Comparison of ENCODE assay signal across 2 cellular contexts in the genomic region with DNA sequence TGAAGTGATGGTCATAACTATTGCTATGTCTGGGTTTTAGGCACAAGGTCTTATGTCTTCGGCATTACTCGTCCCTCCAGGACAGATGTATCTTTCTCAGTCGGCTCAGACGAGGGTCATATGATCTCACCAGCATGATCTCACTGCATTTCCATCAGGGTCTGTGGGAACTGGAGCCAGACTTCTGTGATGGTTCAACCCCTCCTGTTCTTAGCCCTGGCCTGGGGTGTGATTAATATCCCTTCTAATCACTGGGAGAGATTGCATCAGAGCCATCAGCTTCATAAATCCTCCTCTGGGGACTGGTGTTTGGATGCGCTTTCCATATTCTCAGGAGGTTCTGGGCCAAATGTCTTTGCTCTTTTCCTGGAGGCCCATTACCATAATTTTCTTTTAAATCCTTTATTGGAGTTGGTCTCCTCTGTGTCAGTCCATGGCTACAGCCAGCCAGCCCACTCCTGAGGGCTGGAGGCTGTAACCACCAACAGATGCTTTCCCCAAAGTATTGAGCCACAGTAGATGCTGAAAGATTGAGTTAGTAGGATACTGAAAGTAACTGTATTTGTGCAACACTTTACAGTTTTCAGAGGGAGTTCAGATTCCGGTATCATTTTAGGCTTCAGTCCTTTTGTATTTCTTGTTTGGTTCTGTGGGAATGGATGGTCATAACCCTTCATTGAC.
TF ChIP-seq lines count a peak whose summit lies in the region.

No MANE protein-coding gene starts in this region.

TF ChIP-seq in H1, 55 proteins besides CTCF, POLR2A, EP300 and RAD21:
- TF ChIP-seq HDAC2 (IDR thresholded peaks at IDR 0.05; ENCODE audit: borderline replicate concordance in 1 of 2, low read depth in 2 of 2, low read length in 2 of 2) = no peak
- TF ChIP-seq NANOG (IDR thresholded peaks at IDR 0.05; ENCODE audit: insufficient read depth, low read depth, low read length, poor library complexity, severe bottlenecking) = no peak
- no peak for TF ChIP-seq CBX5 (IDR thresholded peaks at IDR 0.05; ENCODE audit: low read depth, low read length)
- no peak for TF ChIP-seq MAFK (IDR thresholded peaks at IDR 0.05; ENCODE audit: low read depth, low read length)
- TF ChIP-seq RXRA (IDR thresholded peaks at IDR 0.05; ENCODE audit: insufficient read depth, low read depth, low read length) = no peak
- TF ChIP-seq ZNF274 (IDR thresholded peaks at IDR 0.05; ENCODE audit: borderline replicate concordance, extremely low read depth, low read length) = no peak
- TF ChIP-seq KDM1A (IDR thresholded peaks at IDR 0.05; ENCODE audit: borderline replicate concordance, low read length) = no peak
- TF ChIP-seq, protein P1, sequence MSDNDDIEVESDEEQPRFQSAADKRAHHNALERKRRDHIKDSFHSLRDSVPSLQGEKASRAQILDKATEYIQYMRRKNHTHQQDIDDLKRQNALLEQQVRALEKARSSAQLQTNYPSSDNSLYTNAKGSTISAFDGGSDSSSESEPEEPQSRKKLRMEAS (IDR thresholded peaks at IDR 0.05) = no peak
- no peak for TF ChIP-seq EGR1 (IDR thresholded peaks at IDR 0.05; ENCODE audit: borderline replicate concordance, low read depth, low read length)
- no peak for TF ChIP-seq JUND (IDR thresholded peaks at IDR 0.05; ENCODE audit: low read length)
- no peak for TF ChIP-seq TAF7 (optimal IDR thresholded peaks at IDR 0.05; ENCODE audit: borderline replicate concordance, low read depth, low read length)
- no peak for TF ChIP-seq TEAD4 (IDR thresholded peaks at IDR 0.05; ENCODE audit: low read depth, low read length)
- TF ChIP-seq SP4 (IDR thresholded peaks at IDR 0.05; ENCODE audit: low read length) = no peak
- no peak for TF ChIP-seq GTF2F1 (IDR thresholded peaks at IDR 0.05; ENCODE audit: borderline replicate concordance, low read depth, low read length)
- TF ChIP-seq RNF2 (IDR thresholded peaks at IDR 0.05; ENCODE audit: borderline replicate concordance, low read depth, low read length, missing control alignments, poor library complexity, severe bottlenecking) = no peak
- TF ChIP-seq SAP30 (IDR thresholded peaks at IDR 0.05; ENCODE audit: insufficient read depth, insufficient replicate concordance, low read length) = no peak
- TF ChIP-seq JUN (IDR thresholded peaks at IDR 0.05; ENCODE audit: low read depth, low read length) = no peak
- no peak for TF ChIP-seq YY1 (IDR thresholded peaks at IDR 0.05; ENCODE audit: low read depth, low read length)
- TF ChIP-seq SIN3A (conservative IDR thresholded peaks at IDR 0.05 in 1 of 2, IDR thresholded peaks at IDR 0.05 in 1 of 2; ENCODE audit: low read depth in 1 of 2, low read length in 2 of 2) = no peak

TF ChIP-seq in neural cell, 6 proteins besides CTCF, POLR2A, EP300 and RAD21:
- TF ChIP-seq TAF1 (IDR thresholded peaks at IDR 0.05; ENCODE audit: low read depth) = no peak
- TF ChIP-seq POLR2AphosphoS5 (IDR thresholded peaks at IDR 0.05) = no peak
- TF ChIP-seq, protein P2, sequence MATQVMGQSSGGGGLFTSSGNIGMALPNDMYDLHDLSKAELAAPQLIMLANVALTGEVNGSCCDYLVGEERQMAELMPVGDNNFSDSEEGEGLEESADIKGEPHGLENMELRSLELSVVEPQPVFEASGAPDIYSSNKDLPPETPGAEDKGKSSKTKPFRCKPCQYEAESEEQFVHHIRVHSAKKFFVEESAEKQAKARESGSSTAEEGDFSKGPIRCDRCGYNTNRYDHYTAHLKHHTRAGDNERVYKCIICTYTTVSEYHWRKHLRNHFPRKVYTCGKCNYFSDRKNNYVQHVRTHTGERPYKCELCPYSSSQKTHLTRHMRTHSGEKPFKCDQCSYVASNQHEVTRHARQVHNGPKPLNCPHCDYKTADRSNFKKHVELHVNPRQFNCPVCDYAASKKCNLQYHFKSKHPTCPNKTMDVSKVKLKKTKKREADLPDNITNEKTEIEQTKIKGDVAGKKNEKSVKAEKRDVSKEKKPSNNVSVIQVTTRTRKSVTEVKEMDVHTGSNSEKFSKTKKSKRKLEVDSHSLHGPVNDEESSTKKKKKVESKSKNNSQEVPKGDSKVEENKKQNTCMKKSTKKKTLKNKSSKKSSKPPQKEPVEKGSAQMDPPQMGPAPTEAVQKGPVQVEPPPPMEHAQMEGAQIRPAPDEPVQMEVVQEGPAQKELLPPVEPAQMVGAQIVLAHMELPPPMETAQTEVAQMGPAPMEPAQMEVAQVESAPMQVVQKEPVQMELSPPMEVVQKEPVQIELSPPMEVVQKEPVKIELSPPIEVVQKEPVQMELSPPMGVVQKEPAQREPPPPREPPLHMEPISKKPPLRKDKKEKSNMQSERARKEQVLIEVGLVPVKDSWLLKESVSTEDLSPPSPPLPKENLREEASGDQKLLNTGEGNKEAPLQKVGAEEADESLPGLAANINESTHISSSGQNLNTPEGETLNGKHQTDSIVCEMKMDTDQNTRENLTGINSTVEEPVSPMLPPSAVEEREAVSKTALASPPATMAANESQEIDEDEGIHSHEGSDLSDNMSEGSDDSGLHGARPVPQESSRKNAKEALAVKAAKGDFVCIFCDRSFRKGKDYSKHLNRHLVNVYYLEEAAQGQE (IDR thresholded peaks at IDR 0.05; ENCODE audit: borderline replicate concordance) = no peak
- TF ChIP-seq MXI1 (conservative IDR thresholded peaks at IDR 0.05; ENCODE audit: poor library complexity, severe bottlenecking) = no peak
- TF ChIP-seq SMC3 (conservative IDR thresholded peaks at IDR 0.05; ENCODE audit: poor library complexity) = no peak
- TF ChIP-seq EZH2 (IDR thresholded peaks at IDR 0.05; ENCODE audit: borderline replicate concordance, insufficient read depth, low read length, poor library complexity, severe bottlenecking) = no peak
